Comparison of ENCODE assay signal across 8 cellular contexts in the genomic region with DNA sequence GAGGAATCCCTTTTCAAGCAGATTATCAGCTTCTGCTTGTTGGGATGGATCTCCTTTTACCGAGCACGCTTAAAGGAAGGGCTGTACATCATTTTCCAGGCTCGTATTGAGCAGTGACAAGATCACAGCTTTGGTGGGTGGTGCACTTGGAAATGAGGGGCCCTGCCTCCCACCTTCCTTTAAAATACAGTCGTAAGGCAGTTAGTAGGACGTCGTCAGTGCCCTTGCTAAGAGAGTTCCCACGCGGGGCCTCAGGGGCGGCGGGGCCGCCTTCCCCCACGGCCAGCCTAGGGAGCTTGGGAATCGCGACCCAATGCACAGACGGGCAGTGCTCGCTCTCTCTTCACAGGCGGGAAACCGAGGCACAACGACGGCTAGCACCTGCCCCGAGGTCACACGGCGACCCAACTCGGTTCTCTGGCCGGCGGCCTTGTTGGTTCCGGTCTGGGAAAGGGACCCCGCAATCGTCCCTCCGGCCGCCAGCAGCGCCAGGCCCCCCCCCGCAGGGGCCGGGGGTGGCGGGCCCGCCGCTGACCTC. TPM values are rescaled to one million over a fixed set of nuclear protein-coding genes. Genes with fewer than 3 reads are reported as not detected.
DNase-seq lines count a peak whose midpoint lies in the region; ATAC-seq and TF ChIP-seq lines count a peak whose summit lies in the region.

No MANE protein-coding gene starts in this region.

- no peaks in the 10 kb centered on the region for H3K27me3 Mint-ChIP-seq in activated CD4-positive, alpha-beta memory T cell treated with anti-CD3 and anti-CD28 coated beads for 36 hours
- H3K27me3 Mint-ChIP-seq in stimulated activated naive CD8-positive, alpha-beta T cell treated with anti-CD3 and anti-CD28 coated beads, Interleukin-15, Interleukin-2, amounts not matched to agents 100 ng/mL and 50 ng/mL, for 24 hours: no peaks in the 10 kb centered on the region

- POLR2A ChIA-PET in activated CD4-positive, alpha-beta memory T cell treated with anti-CD3 and anti-CD28 coated beads for 36 hours (lab: Charles Lee): interaction anchor here (0.9 to 3.5 kb wide), 4 partner anchors 10 to 122 kb away, joined by 3 to 16 read pairs (median 9); a partner anchor contains a TSS

- DNase-seq in DMS79 treated with DMSO at 0.1 percent for 48 hours (lab: John Stamatoyannopoulos, UW): peak; percentile 57
- DNase-seq in DMS79 (lab: John Stamatoyannopoulos, UW): no peak
- DNase-seq in activated CD4-positive, alpha-beta memory T cell treated with anti-CD3 and anti-CD28 coated beads for 36 hours: no peak
- DNase-seq in RPMI8226: no peak
- no peak for DNase-seq in GM10266 (ENCODE audit: extremely low spot score)

- no peak for ATAC-seq in HG03196 (IDR thresholded peaks at IDR 0.05; ENCODE audit: unreplicated experiment)

- CTCF ChIA-PET in activated CD4-positive, alpha-beta memory T cell treated with anti-CD3 and anti-CD28 coated beads for 36 hours (lab: Charles Lee): interaction anchor here (0.9 to 4.0 kb wide), 9 partner anchors 11 to 216 kb away, joined by 3 to 47 read pairs (median 6); a partner anchor contains a TSS

- H3K36me3 Mint-ChIP-seq in activated CD4-positive, alpha-beta memory T cell treated with anti-CD3 and anti-CD28 coated beads for 36 hours: no peaks in the 10 kb centered on the region
- no peaks in the 10 kb centered on the region for H3K36me3 Mint-ChIP-seq in stimulated activated naive CD8-positive, alpha-beta T cell treated with anti-CD3 and anti-CD28 coated beads, Interleukin-15, Interleukin-2, amounts not matched to agents 100 ng/mL and 50 ng/mL, for 24 hours (ENCODE audit: low read depth)

- peaks cover 26% of the 10 kb centered on the region for H3K4me1 Mint-ChIP-seq in activated CD4-positive, alpha-beta memory T cell treated with anti-CD3 and anti-CD28 coated beads for 36 hours (ENCODE audit: low read depth)
- H3K4me1 Mint-ChIP-seq in stimulated activated naive CD8-positive, alpha-beta T cell treated with anti-CD3 and anti-CD28 coated beads, Interleukin-15, Interleukin-2, amounts not matched to agents 100 ng/mL and 50 ng/mL, for 24 hours (ENCODE audit: low read depth): peaks cover 31% of the 10 kb centered on the region

- H3K27ac Mint-ChIP-seq in activated CD4-positive, alpha-beta memory T cell treated with anti-CD3 and anti-CD28 coated beads for 36 hours: peak overlapping the region; percentile 79
- peak overlapping the region; percentile 82 for H3K27ac Mint-ChIP-seq in stimulated activated naive CD8-positive, alpha-beta T cell treated with anti-CD3 and anti-CD28 coated beads, Interleukin-15, Interleukin-2, amounts not matched to agents 100 ng/mL and 50 ng/mL, for 24 hours

- no peak for TF ChIP-seq CTCF in GM10266 (IDR thresholded peaks at IDR 0.05; ENCODE audit: control insufficient read depth, insufficient read depth, low read depth, missing control alignments)

- H3K4me3 Mint-ChIP-seq in activated CD4-positive, alpha-beta memory T cell treated with anti-CD3 and anti-CD28 coated beads for 36 hours: peak overlapping the region; percentile 71
- peak overlapping the region; percentile 77 for H3K4me3 Mint-ChIP-seq in stimulated activated naive CD8-positive, alpha-beta T cell treated with anti-CD3 and anti-CD28 coated beads, Interleukin-15, Interleukin-2, amounts not matched to agents 100 ng/mL and 50 ng/mL, for 24 hours

- H3K4me3 ChIP-seq in iPS-11a (ENCODE audit: low read depth, low read length): peak overlapping the region; percentile 45

- no peaks in the 10 kb centered on the region for H3K9me3 Mint-ChIP-seq in activated CD4-positive, alpha-beta memory T cell treated with anti-CD3 and anti-CD28 coated beads for 36 hours
- H3K9me3 Mint-ChIP-seq in stimulated activated naive CD8-positive, alpha-beta T cell treated with anti-CD3 and anti-CD28 coated beads, Interleukin-15, Interleukin-2, amounts not matched to agents 100 ng/mL and 50 ng/mL, for 24 hours: no peaks in the 10 kb centered on the region

- intact Hi-C loops in activated CD4-positive, alpha-beta memory T cell treated with anti-CD3 and anti-CD28 coated beads for 36 hours (cut with micrococcal nuclease): loop anchor here (1.0 to 5.0 kb wide), 4 partner anchors 11 to 646 kb away; a partner anchor contains a TSS

RNA-seq across cellular contexts. Expression of a gene that starts 58.6 kb away (rescaled TPM):
- total RNA-seq in activated CD4-positive, alpha-beta memory T cell treated with anti-CD3 and anti-CD28 coated beads for 36 hours: 100 to 1,000 TPM; 317 to 320 TPM
